Comparison of ENCODE assay signal across 13 cellular contexts in the genomic region with DNA sequence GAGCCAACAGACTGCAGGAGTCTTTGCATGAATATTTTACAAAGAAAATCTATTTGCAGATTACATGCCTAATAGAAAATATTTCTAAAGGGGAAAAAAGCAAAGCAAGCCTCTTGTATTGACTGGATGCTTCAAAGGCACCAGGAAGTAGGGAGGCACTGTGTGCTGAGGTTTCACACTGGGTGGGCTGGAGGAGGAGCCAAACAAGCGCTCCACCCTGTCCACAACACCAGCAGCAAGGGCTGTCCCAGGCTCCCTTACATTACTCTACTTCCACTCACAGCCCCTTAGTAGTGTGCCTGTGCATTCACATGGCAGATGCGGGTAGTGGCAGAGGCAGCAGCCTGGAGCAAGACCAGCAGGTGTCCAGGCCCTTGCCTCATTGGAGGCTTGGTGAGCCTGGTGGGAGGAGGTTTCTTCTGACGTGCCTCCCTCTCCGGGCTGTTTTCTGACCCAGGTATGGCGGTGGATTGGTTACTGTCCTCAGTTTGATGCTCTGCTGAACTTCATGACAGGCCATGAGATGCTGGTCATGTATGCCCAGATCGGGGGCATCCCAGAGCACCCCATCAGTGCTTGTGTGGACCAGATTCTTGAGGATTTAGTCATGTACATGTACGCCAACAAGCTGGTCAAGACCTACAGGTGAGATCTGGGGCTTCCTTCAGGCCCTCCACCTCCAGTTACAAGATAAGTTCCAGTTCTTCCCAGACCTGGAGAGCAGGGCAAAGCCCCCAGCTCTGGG. TPM values are rescaled to one million over a fixed set of nuclear protein-coding genes. Genes with fewer than 3 reads are reported as not detected.
DNase-seq lines count a peak whose midpoint lies in the region; ATAC-seq, FAIRE-seq and TF ChIP-seq lines count a peak whose summit lies in the region.
"Had no signal": no experiment of that assay in that cellular context is flagged by ENCODE, and none has a peak within 500 bp of the region (broad histone marks: within the 10 kb centered on the region; RNA-seq: fewer than 3 reads in every experiment).

No MANE protein-coding gene starts in this region.

- CTCF ChIA-PET in Panc1 (lab: Charles Lee): no interaction called here
- CTCF ChIA-PET in H1 (lab: Charles Lee; ENCODE audit: partially characterized antibody): interaction anchor here (0.7 to 2.0 kb wide), 15 partner anchors 8 to 228 kb away, joined by 3 to 7 read pairs (median 3); no protein-coding TSS in a partner anchor

- no peak overlapping the region for H2AK5ac ChIP-seq in H1 (ENCODE audit: low read depth, low read length)

- peak overlapping the region; percentile 77; the same call in 1 of the 2 replicates for H2BK15ac ChIP-seq in H1 (ENCODE audit: low read length)

- no peaks in the 10 kb centered on the region for H3K79me1 ChIP-seq in H1 (ENCODE audit: low read depth, low read length)

- H3K14ac ChIP-seq in H1 (ENCODE audit: insufficient read length): no peak overlapping the region

- no peak overlapping the region for H2BK5ac ChIP-seq in H1 (ENCODE audit: low read depth, low read length)

- H3K27me3 Mint-ChIP-seq in activated naive CD8-positive, alpha-beta T cell treated with anti-CD3 and anti-CD28 coated beads, Interleukin-2, amount 10 ng/mL, durations not matched to agents 7 days and 5 days: peaks cover 1% of the 10 kb centered on the region
- no peaks in the 10 kb centered on the region for H3K27me3 Mint-ChIP-seq in activated naive CD8-positive, alpha-beta T cell treated with anti-CD3 and anti-CD28 coated beads, Interleukin-2, amount 50 U/mL, for 24 hours

- no peak overlapping the region for H3K4me2 ChIP-seq in H1 (ENCODE audit: insufficient read depth in 1 of 2, low read depth in 2 of 2, low read length in 2 of 2)

- TF ChIP-seq CTCF in Panc1 (IDR thresholded peaks at IDR 0.05): no peak
- TF ChIP-seq CTCF in H1 (IDR thresholded peaks at IDR 0.05; ENCODE audit: control extremely low read depth in 1 of 3, insufficient read depth in 1 of 3, low read depth in 1 of 3, low read length in 3 of 3): no peak

- no peak overlapping the region for H3K27ac ChIP-seq in Panc1 (ENCODE audit: low read length)
- H3K27ac ChIP-seq in H1 (ENCODE audit: low read depth, low read length): no peak overlapping the region
- H3K27ac ChIP-seq: cardiac muscle cell, pancreas, upper lobe of left lung had no signal

- no peak overlapping the region for H3K18ac ChIP-seq in H1 (ENCODE audit: extremely low read depth, low read length)

- H4K91ac ChIP-seq in H1 (replicated peaks; ENCODE audit: insufficient read length, low read length): no peak overlapping the region

- H2BK12ac ChIP-seq in H1 (ENCODE audit: low read depth, low read length): no peak overlapping the region

- H2BK120ac ChIP-seq in H1 (replicated peaks; ENCODE audit: low read depth, low read length): no peak overlapping the region

- peaks cover 13% of the 10 kb centered on the region for H3K4me1 Mint-ChIP-seq in activated naive CD8-positive, alpha-beta T cell treated with anti-CD3 and anti-CD28 coated beads, Interleukin-2, amount 10 ng/mL, durations not matched to agents 7 days and 5 days
- peaks cover 1% of the 10 kb centered on the region for H3K4me1 Mint-ChIP-seq in activated naive CD8-positive, alpha-beta T cell treated with anti-CD3 and anti-CD28 coated beads, Interleukin-2, amount 50 U/mL, for 24 hours

- TF ChIP-seq POLR2A in H1 (IDR thresholded peaks at IDR 0.05; ENCODE audit: control extremely low read depth in 1 of 2, low read depth in 2 of 2, low read length in 2 of 2): no peak

- no peaks in the 10 kb centered on the region for H3K36me3 ChIP-seq in Panc1 (ENCODE audit: control insufficient read depth, insufficient read depth, low read length)
- H3K36me3 ChIP-seq in H1 (ENCODE audit: control insufficient read depth in 2 of 4, insufficient read depth in 4 of 4, low read length in 3 of 4): no peaks in the 10 kb centered on the region
- H3K36me3 ChIP-seq: cardiac muscle cell, pancreas, upper lobe of left lung had no signal

- no peaks in the 10 kb centered on the region for H3K9me3 Mint-ChIP-seq in activated naive CD8-positive, alpha-beta T cell treated with anti-CD3 and anti-CD28 coated beads, Interleukin-2, amount 10 ng/mL, durations not matched to agents 7 days and 5 days
- no peaks in the 10 kb centered on the region for H3K9me3 Mint-ChIP-seq in activated naive CD8-positive, alpha-beta T cell treated with anti-CD3 and anti-CD28 coated beads, Interleukin-2, amount 50 U/mL, for 24 hours
- H3K9me3 Mint-ChIP-seq: T-helper 1 cell treated with Interleukin-12 subunit alpha and Interleukin-12 subunit beta and Interleukin-4 antibody, amounts not matched to agents 30 μg/mL and 1 μg/mL, for 36 hours had no signal

- intact Hi-C loops in Panc1 (cut with micrococcal nuclease; ENCODE audit: unreplicated experiment) (loop anchor here (5.0 kb wide), 1 partner anchor 75 kb away; no protein-coding TSS in a partner anchor), left ventricle myocardium superior (cut with micrococcal nuclease) (no loop called here)

- H3K4me3 Mint-ChIP-seq in activated naive CD8-positive, alpha-beta T cell treated with anti-CD3 and anti-CD28 coated beads, Interleukin-2, amount 10 ng/mL, durations not matched to agents 7 days and 5 days: no peak overlapping the region
- H3K4me3 Mint-ChIP-seq in activated naive CD8-positive, alpha-beta T cell treated with anti-CD3 and anti-CD28 coated beads, Interleukin-2, amount 50 U/mL, for 24 hours: no peak overlapping the region
- H3K4me3 Mint-ChIP-seq: T-helper 1 cell treated with Interleukin-12 subunit alpha and Interleukin-12 subunit beta and Interleukin-4 antibody, amounts not matched to agents 30 μg/mL and 1 μg/mL, for 36 hours had no signal

- H3K56ac ChIP-seq in H1 (replicated peaks; ENCODE audit: insufficient read length, low read depth, low read length): no peak overlapping the region

- TF ChIP-seq EP300 in H1 (IDR thresholded peaks at IDR 0.05; ENCODE audit: borderline replicate concordance in 1 of 2, low read depth in 2 of 2, low read length in 2 of 2): no peak

- in situ Hi-C loops in Panc1 (cut with HindIII; ENCODE audit: low pct_unique_long_range_greater_than_20kb, low sequenced_read_pairs): no loop called here

- ATAC-seq in activated naive CD8-positive, alpha-beta T cell treated with anti-CD3 and anti-CD28 coated beads, Interleukin-2, amount 10 ng/mL, durations not matched to agents 7 days and 5 days (ENCODE audit: low read depth): peak; percentile 76
- no peak for ATAC-seq in activated naive CD8-positive, alpha-beta T cell treated with anti-CD3 and anti-CD28 coated beads, Interleukin-2, amount 50 U/mL, for 24 hours
- ATAC-seq in Panc1 (peak; percentile 28), left ventricle myocardium superior (no peak)

- no peaks in the 10 kb centered on the region for H3K9me3 ChIP-seq in Panc1 (ENCODE audit: control insufficient read depth, insufficient read depth, low read depth, low read length)
- no peaks in the 10 kb centered on the region for H3K9me3 ChIP-seq in H1 (ENCODE audit: insufficient read depth in 2 of 2, low read depth in 1 of 2, low read length in 1 of 2)
- H3K9me3 ChIP-seq: pancreas, upper lobe of left lung had no signal

- H3K23ac ChIP-seq in H1 (ENCODE audit: insufficient read length): no peak overlapping the region

- H3K79me2 ChIP-seq in H1 (ENCODE audit: control insufficient read depth in 1 of 2, insufficient read depth in 2 of 2, low read length in 2 of 2): no peaks in the 10 kb centered on the region

- H4K8ac ChIP-seq in H1 (ENCODE audit: extremely low read depth, insufficient read depth, low read length): peak overlapping the region; percentile 58; the same call in 1 of the 2 replicates

- DNase-seq in activated naive CD8-positive, alpha-beta T cell treated with anti-CD3 and anti-CD28 coated beads, Interleukin-2, amount 10 ng/mL, durations not matched to agents 7 days and 5 days: no peak
- no peak for DNase-seq in activated naive CD8-positive, alpha-beta T cell treated with anti-CD3 and anti-CD28 coated beads, Interleukin-2, amount 50 U/mL, for 24 hours
- no peak for DNase-seq in Panc1 (ENCODE audit: low read depth, low spot score)
- no peak for DNase-seq in H1 (ENCODE audit: low read depth in 1 of 2, low spot score in 2 of 2)
- no peak for DNase-seq in left ventricle myocardium superior
- no peak for DNase-seq in cortex of kidney (lab: John Stamatoyannopoulos, UW)
- no peak for DNase-seq in putamen (ENCODE audit: low spot score)
- no peak for DNase-seq in central memory CD4-positive, alpha-beta T cell

- FAIRE-seq in H1 (lab: Jason Lieb, UNC): no peak
- FAIRE-seq: pancreas had no signal

- no peak overlapping the region for H2BK20ac ChIP-seq in H1 (ENCODE audit: low read length)

- no peak overlapping the region for H3K4ac ChIP-seq in H1 (replicated peaks; ENCODE audit: insufficient read length, low read depth, low read length)

- H3K27me3 ChIP-seq in Panc1 (ENCODE audit: control insufficient read depth, insufficient read depth, low read length) (no peaks in the 10 kb centered on the region), H1 (replicated peaks in 1 of 4; ENCODE audit: control insufficient read depth in 3 of 4, extremely low read depth in 1 of 4, insufficient read depth in 3 of 4, low read length in 3 of 4) (no peaks in the 10 kb centered on the region)
- H3K27me3 ChIP-seq: cardiac muscle cell, pancreas, upper lobe of left lung had no signal

- 94% methylated on average over 7 of the region's 7 CpGs; no CpG with 5 or more reads in 1 of the 2 experiments for WGBS in H1 (ENCODE audit: extremely low coverage in 1 of 2, insufficient coverage in 1 of 2, insufficient read length in 1 of 2, insufficient replicate concordance in 2 of 2, low coverage in 1 of 2, low lambda C conversion rate in 2 of 2, missing lambda C conversion rate in 1 of 2), 2 experiments

- no peak overlapping the region for H3K27ac Mint-ChIP-seq in activated naive CD8-positive, alpha-beta T cell treated with anti-CD3 and anti-CD28 coated beads, Interleukin-2, amount 10 ng/mL, durations not matched to agents 7 days and 5 days
- no peak overlapping the region for H3K27ac Mint-ChIP-seq in activated naive CD8-positive, alpha-beta T cell treated with anti-CD3 and anti-CD28 coated beads, Interleukin-2, amount 50 U/mL, for 24 hours
- H3K27ac Mint-ChIP-seq: T-helper 1 cell treated with Interleukin-12 subunit alpha and Interleukin-12 subunit beta and Interleukin-4 antibody, amounts not matched to agents 30 μg/mL and 1 μg/mL, for 36 hours had no signal

- no peaks in the 10 kb centered on the region for H4K20me1 ChIP-seq in H1 (replicated peaks in 1 of 2; ENCODE audit: control insufficient read depth in 1 of 2, insufficient read depth in 2 of 2, low read length in 2 of 2)

- no peak overlapping the region for H4K5ac ChIP-seq in H1 (ENCODE audit: insufficient read length, low read depth, low read length)

- no TSS peak for BruUV-seq in Panc1 (replicated peaks; lab: Mats Ljungman, UMichigan)

- H3K4me1 ChIP-seq in Panc1 (ENCODE audit: control insufficient read depth, insufficient read depth, low read length) (no peaks in the 10 kb centered on the region), H1 (replicated peaks in 1 of 4; ENCODE audit: control insufficient read depth in 3 of 4, insufficient read depth in 4 of 4, low read length in 3 of 4) (no peaks in the 10 kb centered on the region; a peak in 2 of 7 replicates)
- H3K4me1 ChIP-seq: pancreas had no signal

- no peaks in the 10 kb centered on the region for H3K36me3 Mint-ChIP-seq in activated naive CD8-positive, alpha-beta T cell treated with anti-CD3 and anti-CD28 coated beads, Interleukin-2, amount 10 ng/mL, durations not matched to agents 7 days and 5 days
- no peaks in the 10 kb centered on the region for H3K36me3 Mint-ChIP-seq in activated naive CD8-positive, alpha-beta T cell treated with anti-CD3 and anti-CD28 coated beads, Interleukin-2, amount 50 U/mL, for 24 hours (ENCODE audit: low read depth)

- H3K23me2 ChIP-seq in H1 (ENCODE audit: low read depth, low read length): no peaks in the 10 kb centered on the region

- H2AFZ ChIP-seq in H1 (ENCODE audit: low read length): no peak overlapping the region

- no peak overlapping the region for H3K9ac ChIP-seq in H1 (replicated peaks in 1 of 4; ENCODE audit: extremely low read depth in 1 of 4, low read depth in 3 of 4, low read length in 3 of 4)

- TF ChIP-seq RAD21 in H1 (IDR thresholded peaks at IDR 0.05 in 1 of 2, conservative IDR thresholded peaks at IDR 0.05 in 1 of 2; ENCODE audit: low read depth in 2 of 2, low read length in 2 of 2): no peak

- H3K4me3 ChIP-seq in Panc1 (ENCODE audit: low read depth in 2 of 2, low read length in 2 of 2): no peak overlapping the region
- H3K4me3 ChIP-seq in H1 (ENCODE audit: extremely low read depth in 1 of 4, insufficient read depth in 2 of 4, low read depth in 3 of 4, low read length in 4 of 4): no peak overlapping the region
- H3K4me3 ChIP-seq: cardiac muscle cell, pancreas, upper lobe of left lung had no signal

- POLR2A ChIA-PET in activated naive CD8-positive, alpha-beta T cell treated with anti-CD3 and anti-CD28 coated beads, Interleukin-2, amount 10 ng/mL, durations not matched to agents 7 days and 5 days (lab: Charles Lee): interaction anchor here (0.5 kb wide), 1 partner anchor 548 kb away, joined by 3 read pairs; no protein-coding TSS in a partner anchor
- POLR2A ChIA-PET in Panc1 (lab: Charles Lee): no interaction called here
- POLR2A ChIA-PET in H1 (lab: Charles Lee; ENCODE audit: partially characterized antibody): interaction anchor here (1.0 to 1.4 kb wide), 2 partner anchors 79 to 152 kb away, joined by 3 read pairs; no protein-coding TSS in a partner anchor

RNA-seq across cellular contexts. Expression of gene CCNF, which starts 7.0 kb away (rescaled TPM):
- total RNA-seq in activated naive CD8-positive, alpha-beta T cell treated with anti-CD3 and anti-CD28 coated beads, Interleukin-2, amount 10 ng/mL, durations not matched to agents 7 days and 5 days: 10 to 100 TPM; 67.7 to 70.5 TPM
- total RNA-seq in Panc1 (2021; ENCODE audit: unreplicated experiment): 35.8 TPM
- 17.6 TPM for polyA plus RNA-seq in Panc1 (2012; ENCODE audit: insufficient read length)
- total RNA-seq in H1 (2021; fragmentation: NEBNext Ultra II Directional; extraction: Animal tissue kit (Norgen Biotek cat#: 25700)): 54.3 and 55.9 TPM in 2 replicates
- 15.4 and 25.5 TPM in 2 replicates for polyA plus RNA-seq in H1 (2011; rRNA removed)
- 19.4 TPM for polyA plus RNA-seq in H1 (2011; cell fraction: cytosol; rRNA removed)
- polyA plus RNA-seq in H1 (2011; cell fraction: nucleus; rRNA removed): 33.2 TPM
- polyA plus RNA-seq in H1 (2012, experiment 1 of 2): 28.0 to 37.5 TPM (median 33.7 TPM) in 4 replicates
- polyA plus RNA-seq in H1 (2012, experiment 2 of 2): 38.2 TPM
- polyA plus RNA-seq in H1 (2013, experiment 1 of 2): 21.7 TPM
- polyA plus RNA-seq in H1 (2013, experiment 2 of 2): 21.4 TPM
- polyA minus RNA-seq in H1 (2011; rRNA and poly(A)+ RNA removed): 41.3 and 59.4 TPM in 2 replicates
- 33.2 TPM for polyA minus RNA-seq in H1 (2011; cell fraction: cytosol; rRNA and poly(A)+ RNA removed)
- 36.2 TPM for polyA minus RNA-seq in H1 (2011; cell fraction: nucleus; rRNA and poly(A)+ RNA removed)
- 1.1 TPM for total RNA-seq in left ventricle myocardium superior

RNA-seq across cellular contexts. Expression of gene TEDC2, which starts 37.6 kb away (rescaled TPM):
- total RNA-seq in activated naive CD8-positive, alpha-beta T cell treated with anti-CD3 and anti-CD28 coated beads, Interleukin-2, amount 10 ng/mL, durations not matched to agents 7 days and 5 days: 10 to 100 TPM; 16.0 to 17.8 TPM
- total RNA-seq in Panc1 (2021; ENCODE audit: unreplicated experiment) (25.0 TPM), left ventricle myocardium superior (0.67 TPM)
- 18.1 TPM for polyA plus RNA-seq in Panc1 (2012; ENCODE audit: insufficient read length)
- total RNA-seq in H1 (2021; fragmentation: NEBNext Ultra II Directional; extraction: Animal tissue kit (Norgen Biotek cat#: 25700)): 54.2 and 54.6 TPM in 2 replicates
- 55.6 and 71.2 TPM in 2 replicates for polyA plus RNA-seq in H1 (2011; rRNA removed)
- polyA plus RNA-seq in H1 (2011; cell fraction: cytosol; rRNA removed): 57.9 TPM
- polyA plus RNA-seq in H1 (2011; cell fraction: nucleus; rRNA removed): 227 TPM
- 41.6 to 54.3 TPM (median 48.8 TPM) in 4 replicates for polyA plus RNA-seq in H1 (2012, experiment 1 of 2)
- polyA plus RNA-seq in H1 (2012, experiment 2 of 2): 45.5 TPM
- 32.6 TPM for polyA plus RNA-seq in H1 (2013, experiment 1 of 2)
- polyA plus RNA-seq in H1 (2013, experiment 2 of 2): 32.0 TPM
- polyA minus RNA-seq in H1 (2011; rRNA and poly(A)+ RNA removed): 17.1 and 20.1 TPM in 2 replicates
- 27.2 TPM for polyA minus RNA-seq in H1 (2011; cell fraction: cytosol; rRNA and poly(A)+ RNA removed)
- 66.0 TPM for polyA minus RNA-seq in H1 (2011; cell fraction: nucleus; rRNA and poly(A)+ RNA removed)

RNA-seq across cellular contexts. Expression of gene NTN3, which starts 48.8 kb away (rescaled TPM):
- total RNA-seq in activated naive CD8-positive, alpha-beta T cell treated with anti-CD3 and anti-CD28 coated beads, Interleukin-2, amount 10 ng/mL, durations not matched to agents 7 days and 5 days: not detected
- total RNA-seq in Panc1 (2021; ENCODE audit: unreplicated experiment): 3.2 TPM
- 2.3 TPM for polyA plus RNA-seq in Panc1 (2012; ENCODE audit: insufficient read length)
- total RNA-seq in H1 (2021; fragmentation: NEBNext Ultra II Directional; extraction: Animal tissue kit (Norgen Biotek cat#: 25700)): 0.34 and 0.52 TPM in 2 replicates
- polyA plus RNA-seq in H1 (2011; rRNA removed): 0.30 and 0.74 TPM in 2 replicates
- polyA plus RNA-seq in H1 (2011; cell fraction: cytosol; rRNA removed): 0.32 TPM
- polyA plus RNA-seq in H1 (2011; cell fraction: nucleus; rRNA removed): 2.5 TPM
- polyA plus RNA-seq in H1 (2012, experiment 1 of 2): 0.08 to 0.20 TPM (median 0.08 TPM) in 3 of 4 replicates, not detected in the other
- 0.10 TPM for polyA plus RNA-seq in H1 (2012, experiment 2 of 2)
- 0.10 TPM for polyA plus RNA-seq in H1 (2013, experiment 1 of 2)
- 0.15 TPM for polyA plus RNA-seq in H1 (2013, experiment 2 of 2)
- polyA minus RNA-seq in H1 (2011; rRNA and poly(A)+ RNA removed): 0.13 and 0.46 TPM in 2 replicates
- 1.1 TPM for polyA minus RNA-seq in H1 (2011; cell fraction: cytosol; rRNA and poly(A)+ RNA removed)
- polyA minus RNA-seq in H1 (2011; cell fraction: nucleus; rRNA and poly(A)+ RNA removed): 4.2 TPM
- total RNA-seq in left ventricle myocardium superior: 0.52 TPM
- total RNA-seq: SK-MEL-5, upper lobe of left lung had no signal

RNA-seq across cellular contexts. Expression of gene TBC1D24, which starts 52.6 kb away (rescaled TPM):
- 10 to 100 TPM; 16.5 to 17.9 TPM for total RNA-seq in activated naive CD8-positive, alpha-beta T cell treated with anti-CD3 and anti-CD28 coated beads, Interleukin-2, amount 10 ng/mL, durations not matched to agents 7 days and 5 days
- total RNA-seq in Panc1 (2021; ENCODE audit: unreplicated experiment) (26.7 TPM), left ventricle myocardium superior (15.4 TPM)
- 15.9 TPM for polyA plus RNA-seq in Panc1 (2012; ENCODE audit: insufficient read length)
- total RNA-seq in H1 (2021; fragmentation: NEBNext Ultra II Directional; extraction: Animal tissue kit (Norgen Biotek cat#: 25700)): 18.6 and 21.5 TPM in 2 replicates
- polyA plus RNA-seq in H1 (2011; rRNA removed): 8.7 and 13.3 TPM in 2 replicates
- polyA plus RNA-seq in H1 (2011; cell fraction: cytosol; rRNA removed): 9.4 TPM
- polyA plus RNA-seq in H1 (2011; cell fraction: nucleus; rRNA removed): 22.2 TPM
- 7.7 to 10.3 TPM (median 9.2 TPM) in 4 replicates for polyA plus RNA-seq in H1 (2012, experiment 1 of 2)
- polyA plus RNA-seq in H1 (2012, experiment 2 of 2): 4.2 TPM
- 7.5 TPM for polyA plus RNA-seq in H1 (2013, experiment 1 of 2)
- 7.0 TPM for polyA plus RNA-seq in H1 (2013, experiment 2 of 2)
- polyA minus RNA-seq in H1 (2011; rRNA and poly(A)+ RNA removed): 13.1 and 14.6 TPM in 2 replicates
- polyA minus RNA-seq in H1 (2011; cell fraction: cytosol; rRNA and poly(A)+ RNA removed): 15.0 TPM
- polyA minus RNA-seq in H1 (2011; cell fraction: nucleus; rRNA and poly(A)+ RNA removed): 13.0 TPM

Comparison
In these comparisons a context has a peak if more than half of its experiments do, and no peak if none do; other contexts are left out.
1. ATAC-seq: peak in activated naive CD8-positive, alpha-beta T cell treated with anti-CD3 and anti-CD28 coated beads, Interleukin-2, amount 10 ng/mL, durations not matched to agents 7 days and 5 days (single experiment) and Panc1 (single experiment); none in activated naive CD8-positive, alpha-beta T cell treated with anti-CD3 and anti-CD28 coated beads, Interleukin-2, amount 50 U/mL, for 24 hours (single experiment) and left ventricle myocardium superior (single experiment).
2. RNA of gene CCNF, which starts 7.0 kb away (total RNA-seq): 67.7 to 70.5 TPM in activated naive CD8-positive, alpha-beta T cell treated with anti-CD3 and anti-CD28 coated beads, Interleukin-2, amount 10 ng/mL, durations not matched to agents 7 days and 5 days, 54.3 to 55.9 TPM in H1 and 35.8 TPM in Panc1 (single experiment); 1.1 TPM in left ventricle myocardium superior (single experiment); every median in the first group is over 10 times any median in the second.
3. RNA of gene TEDC2, which starts 37.6 kb away (total RNA-seq): 54.2 to 54.6 TPM in H1, 25.0 TPM in Panc1 (single experiment) and 16.0 to 17.8 TPM in activated naive CD8-positive, alpha-beta T cell treated with anti-CD3 and anti-CD28 coated beads, Interleukin-2, amount 10 ng/mL, durations not matched to agents 7 days and 5 days; 0.67 TPM in left ventricle myocardium superior (single experiment); every median in the first group is over 10 times any median in the second.